Comparison of ENCODE assay signal across 2 cellular contexts in genomic region chr4:184136525-184136924, GRCh38.
A peak's percentile ranks its signal among the peaks of the same experiment; 100 is the strongest.
TF ChIP-seq lines count a peak whose summit lies in the region.

No MANE protein-coding gene starts in this region.

TF ChIP-seq in HepG2, 621 proteins besides CTCF, POLR2A, EP300 and RAD21 (continued from another document):
- no peak for TF ChIP-seq MEIS1 (CRISPR knock-in tag; IDR thresholded peaks at IDR 0.05; ENCODE audit: borderline replicate concordance)
TF ChIP-seq in HepG2: peak in this region for 1.

TF ChIP-seq in HEK293, 187 proteins besides CTCF, POLR2A, EP300 and RAD21 (continued from another document):
- peak; percentile 93; the same call in 1 of the 2 replicates for TF ChIP-seq ZNF626 (tag by site-specific recombination; IDR thresholded peaks at IDR 0.05)
- TF ChIP-seq ZNF610 (tag by site-specific recombination; IDR thresholded peaks at IDR 0.05; ENCODE audit: borderline replicate concordance): peak; percentile 66; the same call in 1 of the 2 replicates
- no peak for TF ChIP-seq ZBTB1 (tag by site-specific recombination; IDR thresholded peaks at IDR 0.05)
- TF ChIP-seq TRIM28 (IDR thresholded peaks at IDR 0.05; ENCODE audit: borderline replicate concordance, low read length): peak; percentile 97
- peak; percentile 62; the same call in 1 of the 2 replicates for TF ChIP-seq ZNF548 (tag by site-specific recombination; IDR thresholded peaks at IDR 0.05)
